In genomic region chr11:65439331-65440181, GRCh38 we compare ENCODE assay signal across 9 cellular contexts. TPM values are rescaled to one million over a fixed set of nuclear protein-coding genes. Genes with fewer than 3 reads are reported as not detected.
DNase-seq lines count a peak whose midpoint lies in the region; ATAC-seq and TF ChIP-seq lines count a peak whose summit lies in the region.
"Had no signal": no experiment of that assay in that cellular context is flagged by ENCODE, and none has a peak within 500 bp of the region (broad histone marks: within the 10 kb centered on the region; RNA-seq: fewer than 3 reads in every experiment).

No MANE protein-coding gene starts in this region.

- H3K27me3 ChIP-seq in subcutaneous abdominal adipose tissue (ENCODE audit: control insufficient read depth in 5 of 5, insufficient read depth in 4 of 5, low read length in 5 of 5) (no peaks in the 10 kb centered on the region), tibial nerve (no peaks in the 10 kb centered on the region), GM23338 (ENCODE audit: insufficient read depth) (no peaks in the 10 kb centered on the region)

- H3K4me3 Mint-ChIP-seq in activated CD4-positive, alpha-beta T cell treated with anti-CD3 and anti-CD28 coated beads for 36 hours, result peak overlapping the region; percentile 36
- no peak overlapping the region for H3K4me3 Mint-ChIP-seq in GM23338

- no peak for TF ChIP-seq POLR2A in tibial nerve (IDR thresholded peaks at IDR 0.05)

- no peak overlapping the region for H3K9ac ChIP-seq in subcutaneous abdominal adipose tissue (ENCODE audit: low read length in 5 of 5)

- H4K20me1 ChIP-seq in GM23338 (replicated peaks; ENCODE audit: insufficient read depth), result no peaks in the 10 kb centered on the region; the same call in 1 of the 2 replicates

- H3K36me3 ChIP-seq in subcutaneous abdominal adipose tissue (ENCODE audit: control insufficient read depth in 5 of 5, insufficient read depth in 5 of 5, low read length in 5 of 5) (peaks cover 20 to 95% (median 69%) of the 10 kb centered on the region in 5 donors), tibial nerve (peaks cover 0 to 88% (median 14%) of the 10 kb centered on the region in 3 donors), GM23338 (ENCODE audit: insufficient read depth) (no peaks in the 10 kb centered on the region)

- ATAC-seq in activated CD4-positive, alpha-beta T cell treated with anti-CD3 and anti-CD28 coated beads for 36 hours, result peak; percentile 57
- peak; percentile 28 to 57 for ATAC-seq in activated naive CD4-positive, alpha-beta T cell treated with anti-CD3 and anti-CD28 coated beads, Interleukin-2, amount 50 U/mL, for 72 hours
- no peak for ATAC-seq in GM23338

- H3K9me2 ChIP-seq in GM23338 (ENCODE audit: insufficient read depth), result no peaks in the 10 kb centered on the region

- H3F3A ChIP-seq in GM23338 (replicated peaks; ENCODE audit: low read depth), result 0 out of 2 replicates have a peak, but pooled peaks cover 3% of the 10 kb centered on the region

- no peaks in the 10 kb centered on the region for H3K79me2 ChIP-seq in GM23338 (replicated peaks; ENCODE audit: insufficient read depth)

- intact Hi-C loops in activated CD4-positive, alpha-beta T cell treated with anti-CD3 and anti-CD28 coated beads for 36 hours (cut with DNase I, micrococcal nuclease), result no loop called here

- CTCF ChIA-PET in activated CD4-positive, alpha-beta T cell treated with anti-CD3 and anti-CD28 coated beads for 36 hours (lab: Charles Lee), result no interaction called here

- H3K4me1 ChIP-seq in subcutaneous abdominal adipose tissue (ENCODE audit: control insufficient read depth in 5 of 5, insufficient read depth in 5 of 5, low read length in 5 of 5), result peaks cover 11 to 93% (median 90%) of the 10 kb centered on the region in 5 donors
- H3K4me1 ChIP-seq in tibial nerve, result peaks cover 0 to 88% (median 64%) of the 10 kb centered on the region in 4 donors
- H3K4me1 ChIP-seq in GM23338 (ENCODE audit: insufficient read depth), result no peaks in the 10 kb centered on the region

- no peak for TF ChIP-seq EP300 in tibial nerve (IDR thresholded peaks at IDR 0.05)

- POLR2A ChIA-PET in activated CD4-positive, alpha-beta T cell treated with anti-CD3 and anti-CD28 coated beads for 36 hours (lab: Charles Lee), result interaction anchor here (0.6 to 0.7 kb wide), 3 partner anchors 10 to 60 kb away, joined by 3 to 4 read pairs (median 3); no protein-coding TSS in a partner anchor

- H3K4me3 ChIP-seq in subcutaneous abdominal adipose tissue (ENCODE audit: low read depth in 1 of 5, low read length in 5 of 5), result peak overlapping the region in 1 of 5 donors; percentile 9
- no peak overlapping the region for H3K4me3 ChIP-seq in tibial nerve
- H3K4me3 ChIP-seq in GM23338, result no peak overlapping the region

- TF ChIP-seq CTCF in tibial nerve (IDR thresholded peaks at IDR 0.05) (no peak), GM23338 (conservative IDR thresholded peaks at IDR 0.05; ENCODE audit: low read depth in 2 of 2) (no peak)

- H3K27me3 Mint-ChIP-seq in activated CD4-positive, alpha-beta T cell treated with anti-CD3 and anti-CD28 coated beads for 36 hours, result no peaks in the 10 kb centered on the region
- peaks cover 12% of the 10 kb centered on the region for H3K27me3 Mint-ChIP-seq in GM23338 (ENCODE audit: insufficient read depth, low read depth, poor library complexity)

- H3K27ac ChIP-seq in subcutaneous abdominal adipose tissue (ENCODE audit: low read depth, low read length) (peak overlapping the region; percentile 73), tibial nerve (peak overlapping the region in 2 of 4 donors; percentile 40 to 72), GM23338 (ENCODE audit: low read depth) (no peak overlapping the region)

- H3K4me2 ChIP-seq in GM23338, result no peak overlapping the region

- H3K36me3 Mint-ChIP-seq in activated CD4-positive, alpha-beta T cell treated with anti-CD3 and anti-CD28 coated beads for 36 hours (ENCODE audit: low read depth), result peaks cover 70% of the 10 kb centered on the region
- H3K36me3 Mint-ChIP-seq in activated naive CD4-positive, alpha-beta T cell treated with anti-CD3 and anti-CD28 coated beads, Interleukin-2, amount 50 U/mL, for 72 hours, result peaks cover 19 to 62% of the 10 kb centered on the region in 2 donors
- no peaks in the 10 kb centered on the region for H3K36me3 Mint-ChIP-seq in GM23338 (ENCODE audit: low read depth)

- peak; percentile 49 for DNase-seq in activated CD4-positive, alpha-beta T cell treated with anti-CD3 and anti-CD28 coated beads for 36 hours
- no peak for DNase-seq in activated CD4-positive, alpha-beta T cell treated with anti-CD3 and anti-CD28 coated beads, Interleukin-2, amount 50 U/mL, for 48 hours
- peak in 1 of 2 donors; percentile 50 for DNase-seq in activated naive CD4-positive, alpha-beta T cell treated with anti-CD3 and anti-CD28 coated beads, Interleukin-2, amount 50 U/mL, for 72 hours (ENCODE audit: low spot score in 2 of 2)
- DNase-seq in islet precursor cell (peak; percentile 46), NCI-H345 treated with DMSO at 0.1 percent for 48 hours (lab: John Stamatoyannopoulos, UW; ENCODE audit: unreplicated experiment) (no peak), tibial nerve (ENCODE audit: low spot score in 2 of 2) (no peak), GM23338 (ENCODE audit: low spot score) (no peak)
- DNase-seq: ACHN had no signal

- 76 to 78% methylated on average over 7 of the region's 7 CpGs for WGBS in tibial nerve, 2 donors

- H3K4me1 Mint-ChIP-seq in activated CD4-positive, alpha-beta T cell treated with anti-CD3 and anti-CD28 coated beads for 36 hours, result peaks cover 72% of the 10 kb centered on the region
- H3K4me1 Mint-ChIP-seq in GM23338, result peaks cover 2% of the 10 kb centered on the region; the same call in 2 of the 3 replicates

- H3K9me3 Mint-ChIP-seq in activated CD4-positive, alpha-beta T cell treated with anti-CD3 and anti-CD28 coated beads for 36 hours (ENCODE audit: low read depth), result no peaks in the 10 kb centered on the region
- H3K9me3 Mint-ChIP-seq in activated naive CD4-positive, alpha-beta T cell treated with anti-CD3 and anti-CD28 coated beads, Interleukin-2, amount 50 U/mL, for 72 hours, result no peaks in the 10 kb centered on the region
- no peaks in the 10 kb centered on the region for H3K9me3 Mint-ChIP-seq in GM23338

- H3K9me3 ChIP-seq in subcutaneous abdominal adipose tissue (ENCODE audit: control insufficient read depth in 5 of 5, low read length in 5 of 5), result no peaks in the 10 kb centered on the region
- no peaks in the 10 kb centered on the region for H3K9me3 ChIP-seq in tibial nerve

- no peak overlapping the region for H2AFZ ChIP-seq in GM23338

- peak overlapping the region; percentile 70 for H3K27ac Mint-ChIP-seq in activated CD4-positive, alpha-beta T cell treated with anti-CD3 and anti-CD28 coated beads for 36 hours
- H3K27ac Mint-ChIP-seq in activated naive CD4-positive, alpha-beta T cell treated with anti-CD3 and anti-CD28 coated beads, Interleukin-2, amount 50 U/mL, for 72 hours, result peak overlapping the region; percentile 78 to 93
- H3K27ac Mint-ChIP-seq in GM23338, result no peak overlapping the region

RNA-seq across cellular contexts. Expression of gene NEAT1, which starts 17.0 kb away (rescaled TPM):
- total RNA-seq in activated CD4-positive, alpha-beta T cell treated with anti-CD3 and anti-CD28 coated beads for 36 hours, result 100 to 1,000 TPM; 435 to 569 TPM
- total RNA-seq in activated naive CD4-positive, alpha-beta T cell treated with anti-CD3 and anti-CD28 coated beads, Interleukin-2, amount 50 U/mL, for 72 hours, result 1,000 to 10,000 TPM in 1 of 2 donors, 100 to 1,000 TPM in 1; 836 to 2,329 TPM
- total RNA-seq in tibial nerve, result 100 to 1,000 TPM; 427 to 571 (median 461) TPM
- 6.3 and 7.2 TPM in 2 replicates for total RNA-seq in GM23338 (2014; rRNA removed; shearing (Covaris generic))
- polyA plus RNA-seq in GM23338 (2016; fragmentation: Nextera tagmentation; extraction: Ambion mirVana), result 3.6 and 5.3 TPM in 2 replicates

RNA-seq across cellular contexts. Expression of gene FRMD8, which starts 53.1 kb away (rescaled TPM):
- total RNA-seq in activated CD4-positive, alpha-beta T cell treated with anti-CD3 and anti-CD28 coated beads for 36 hours, result 10 to 100 TPM; 32.7 to 37.5 TPM
- total RNA-seq in activated naive CD4-positive, alpha-beta T cell treated with anti-CD3 and anti-CD28 coated beads, Interleukin-2, amount 50 U/mL, for 72 hours, result 10 to 100 TPM; 39.7 to 53.4 TPM
- 100 to 1,000 TPM in 3 of 4 donors, 10 to 100 TPM in 1; 96.5 to 226 (median 128) TPM for total RNA-seq in tibial nerve
- 35.4 and 41.4 TPM in 2 replicates for total RNA-seq in GM23338 (2014; rRNA removed; shearing (Covaris generic))
- polyA plus RNA-seq in GM23338 (2016; fragmentation: Nextera tagmentation; extraction: Ambion mirVana), result 6.2 and 7.0 TPM in 2 replicates

RNA-seq across cellular contexts. Expression of gene SLC25A45, which starts 57.1 kb away (rescaled TPM):
- total RNA-seq in activated CD4-positive, alpha-beta T cell treated with anti-CD3 and anti-CD28 coated beads for 36 hours, result 10 to 100 TPM; 13.2 to 14.3 TPM
- total RNA-seq in activated naive CD4-positive, alpha-beta T cell treated with anti-CD3 and anti-CD28 coated beads, Interleukin-2, amount 50 U/mL, for 72 hours, result 10 to 100 TPM in 1 of 2 donors, 1 to 10 TPM in 1; 9.7 to 18.5 TPM
- total RNA-seq in tibial nerve, result 10 to 100 TPM in 2 of 4 donors, 1 to 10 TPM in 2; 1.8 to 22.5 (median 8.5) TPM
- 0.10 and 0.35 TPM in 2 replicates for total RNA-seq in GM23338 (2014; rRNA removed; shearing (Covaris generic))
- 0.74 and 0.89 TPM in 2 replicates for polyA plus RNA-seq in GM23338 (2016; fragmentation: Nextera tagmentation; extraction: Ambion mirVana)

RNA-seq across cellular contexts. Expression of gene MALAT1, which starts 59.3 kb away (rescaled TPM):
- total RNA-seq in activated CD4-positive, alpha-beta T cell treated with anti-CD3 and anti-CD28 coated beads for 36 hours, result 1,000 to 10,000 TPM; 7,016 to 9,748 TPM
- over 10,000 TPM in 1 of 2 donors, 1,000 to 10,000 TPM in 1; 7,127 to 16,609 TPM for total RNA-seq in activated naive CD4-positive, alpha-beta T cell treated with anti-CD3 and anti-CD28 coated beads, Interleukin-2, amount 50 U/mL, for 72 hours
- over 10,000 TPM; 20,649 to 23,532 (median 22,230) TPM for total RNA-seq in tibial nerve
- total RNA-seq in GM23338 (2014; rRNA removed; shearing (Covaris generic)), result 1,789 and 2,206 TPM in 2 replicates
- 4,618 and 6,020 TPM in 2 replicates for polyA plus RNA-seq in GM23338 (2016; fragmentation: Nextera tagmentation; extraction: Ambion mirVana)

Comparison
In these comparisons a context has a peak if more than half of its experiments do, and no peak if none do; other contexts are left out.
1. DNase-seq: peak in activated CD4-positive, alpha-beta T cell treated with anti-CD3 and anti-CD28 coated beads for 36 hours (single experiment) and islet precursor cell (single experiment); none in activated CD4-positive, alpha-beta T cell treated with anti-CD3 and anti-CD28 coated beads, Interleukin-2, amount 50 U/mL, for 48 hours (0 of 2), NCI-H345 treated with DMSO at 0.1 percent for 48 hours (single experiment), tibial nerve (0 of 2) and GM23338 (single experiment).
2. RNA of gene NEAT1, which starts 17.0 kb away (total RNA-seq): 836 to 2,329 TPM in activated naive CD4-positive, alpha-beta T cell treated with anti-CD3 and anti-CD28 coated beads, Interleukin-2, amount 50 U/mL, for 72 hours, 435 to 569 TPM in activated CD4-positive, alpha-beta T cell treated with anti-CD3 and anti-CD28 coated beads for 36 hours and 427 to 571 TPM in tibial nerve; 6.3 to 7.2 TPM in GM23338; every median in the first group is over 10 times any median in the second.